ENCODE assay signal across 31 cellular contexts in genomic region chr10:58733436-58733835, GRCh38.
"Had no signal": no experiment of that assay in that cellular context is flagged by ENCODE, and none has a peak within 500 bp of the region (broad histone marks: within the 10 kb centered on the region; RNA-seq: fewer than 3 reads in every experiment).

No MANE protein-coding gene starts in this region.

- H3K27ac Mint-ChIP-seq: activated CD4-positive, alpha-beta T cell treated with anti-CD3 and anti-CD28 coated beads for 36 hours; activated naive CD8-positive, alpha-beta T cell; natural killer cell treated with Interleukin-12 subunit alpha and Interleukin-12 subunit beta and Interleukin-15 and Interleukin-18, amount 100 ng/mL, for 72 hours; progenitor cell of endocrine pancreas; T-helper 2 cell treated with Interferon-gamma antibody and Interleukin-4, amounts not matched to agents 5 μg/mL and 100 μg/mL, for 36 hours; type B pancreatic cell had no signal

- H3K36me3 Mint-ChIP-seq: natural killer cell treated with Interleukin-12 subunit alpha and Interleukin-12 subunit beta and Interleukin-15 and Interleukin-18, amount 100 ng/mL, for 72 hours; type B pancreatic cell had no signal

- H3K27me3 ChIP-seq: esophagus muscularis mucosa, left lung, neutrophil, ovary, right lobe of liver, vagina had no signal

- H3K4me3 ChIP-seq: esophagus muscularis mucosa, left lung, lower lobe of right lung, ovary, right lobe of liver, skin epidermis, thoracic aorta, vagina had no signal

- H3K4me1 Mint-ChIP-seq: activated CD4-positive, alpha-beta T cell treated with anti-CD3 and anti-CD28 coated beads for 36 hours; central memory CD8-positive, alpha-beta T cell had no signal

- DNase-seq: activated CD4-positive, alpha-beta T cell treated with anti-CD3 and anti-CD28 coated beads for 36 hours; activated CD4-positive, CD25-positive, alpha-beta regulatory T cell; activated CD8-positive, alpha-beta memory T cell treated with anti-CD3 and anti-CD28 coated beads for 24 hours; activated effector memory CD4-positive, alpha-beta T cell treated with Interleukin-2 at 50 U/mL for 16 hours; activated naive CD4-positive, alpha-beta T cell treated with Interleukin-2 at 50 U/mL for 16 hours; anterior cingulate cortex; dermis blood vessel endothelial cell; effector CD4-positive, alpha-beta T cell; foreskin melanocyte; left lung; lower lobe of right lung; mesenchymal stem cell; ovary; right lobe of liver; stimulated activated CD4-positive, alpha-beta T cell treated with anti-CD3 and anti-CD28 coated beads, Interleukin-12 subunit alpha, Interleukin-12 subunit beta, amount 100 ng/mL, for 4 hours; stimulated activated CD4-positive, alpha-beta T cell treated with anti-CD3 and anti-CD28 coated beads, Interleukin-4, amount 100 ng/mL, for 1 hour; stimulated activated naive CD8-positive, alpha-beta T cell treated with anti-CD3 and anti-CD28 coated beads, Interleukin-15, Interleukin-2, amounts not matched to agents 100 U/mL and 50 U/mL, for 24 hours had no signal

- FAIRE-seq: bronchial epithelial cell, colon, islet of Langerhans had no signal

- H3K4me3 Mint-ChIP-seq: activated CD4-positive, alpha-beta T cell treated with anti-CD3 and anti-CD28 coated beads for 36 hours; activated naive CD8-positive, alpha-beta T cell; central memory CD8-positive, alpha-beta T cell; natural killer cell treated with Interleukin-12 subunit alpha and Interleukin-12 subunit beta and Interleukin-15 and Interleukin-18, amount 100 ng/mL, for 72 hours; T-helper 2 cell treated with Interferon-gamma antibody and Interleukin-4, amounts not matched to agents 5 μg/mL and 100 μg/mL, for 36 hours; type B pancreatic cell had no signal

- H3K27ac ChIP-seq: esophagus muscularis mucosa, lower lobe of right lung, neutrophil, ovary, right lobe of liver, thoracic aorta, vagina had no signal

- H3K9me3 ChIP-seq: neutrophil, ovary, right lobe of liver, vagina had no signal

- H3K36me3 ChIP-seq: esophagus muscularis mucosa, left lung, lower lobe of right lung, neutrophil, ovary, right lobe of liver, thoracic aorta, vagina had no signal

- H3K9me3 Mint-ChIP-seq: T-helper 2 cell treated with Interferon-gamma antibody and Interleukin-4, amounts not matched to agents 5 μg/mL and 100 μg/mL, for 36 hours; type B pancreatic cell had no signal

- H3K27me3 Mint-ChIP-seq: activated CD4-positive, alpha-beta T cell treated with anti-CD3 and anti-CD28 coated beads for 36 hours; central memory CD8-positive, alpha-beta T cell; progenitor cell of endocrine pancreas; type B pancreatic cell had no signal

- H3K4me1 ChIP-seq: left lung, lower lobe of right lung, right lobe of liver, vagina had no signal

- ATAC-seq: activated CD4-positive, alpha-beta T cell treated with anti-CD3 and anti-CD28 coated beads for 36 hours; left lung; lower lobe of right lung; natural killer cell treated with Interleukin-12 subunit alpha and Interleukin-12 subunit beta and Interleukin-15 and Interleukin-18, amount 100 ng/mL, for 72 hours; right lobe of liver; stimulated activated naive CD8-positive, alpha-beta T cell treated with anti-CD3 and anti-CD28 coated beads, Interleukin-15, Interleukin-2, amounts not matched to agents 100 U/mL and 50 U/mL, for 24 hours had no signal
